ENCODE assay signal across 9 cellular contexts in genomic region chr15:30149891-30150290, GRCh38. TPM values are rescaled to one million over a fixed set of nuclear protein-coding genes. Genes with fewer than 3 reads are reported as not detected.
DNase-seq lines count a peak whose midpoint lies in the region; ATAC-seq, FAIRE-seq and TF ChIP-seq lines count a peak whose summit lies in the region.
"Not testable (repeated sequence)": the region's sequence is repeated elsewhere in the genome, so short reads cannot be mapped to it uniquely, and the experiment has no call there.
"Had no signal": no experiment of that assay in that cellular context is flagged by ENCODE, and none has a peak within 500 bp of the region (broad histone marks: within the 10 kb centered on the region; RNA-seq: fewer than 3 reads in every experiment).

No MANE protein-coding gene starts in this region.

- not testable (repeated sequence) for H3K9me3 Mint-ChIP-seq in activated CD8-positive, alpha-beta T cell treated with anti-CD3 and anti-CD28 coated beads for 36 hours; central memory CD8-positive, alpha-beta T cell

- H3K9me3 ChIP-seq in DND-41 (ENCODE audit: insufficient read depth, low read length, severe bottlenecking); RWPE2 (ENCODE audit: severe bottlenecking); right lobe of liver; pancreas: not testable (repeated sequence)

- WGBS in right lobe of liver (ENCODE audit: insufficient coverage, low coverage, low lambda C conversion rate, missing lambda C conversion rate), result no CpG with 5 or more reads among the region's 8 CpGs
- no CpG with 5 or more reads among the region's 8 CpGs for WGBS in pancreas, 2 donors

- H3K4me2 ChIP-seq in DND-41 (ENCODE audit: insufficient read depth, low read length), result not testable (repeated sequence)

- not testable (repeated sequence) for H3K4me3 ChIP-seq in DND-41 (ENCODE audit: low read depth in 1 of 2, low read length in 2 of 2); RWPE2 (ENCODE audit: severe bottlenecking); right lobe of liver; pancreas

- not testable (repeated sequence) for H3K36me3 Mint-ChIP-seq in activated CD8-positive, alpha-beta T cell treated with anti-CD3 and anti-CD28 coated beads for 36 hours (ENCODE audit: low read depth); central memory CD8-positive, alpha-beta T cell (ENCODE audit: insufficient read depth)

- not testable (repeated sequence) for H4K20me1 ChIP-seq in DND-41 (ENCODE audit: insufficient read depth, low read length)

- H3K36me3 ChIP-seq in DND-41 (ENCODE audit: insufficient read depth, low read length); RWPE2 (ENCODE audit: low read depth); right lobe of liver; pancreas: not testable (repeated sequence)

- not testable (repeated sequence) for H2AFZ ChIP-seq in DND-41 (ENCODE audit: low read depth, low read length)

- H3K27me3 ChIP-seq in DND-41 (ENCODE audit: insufficient read depth, low read length, poor library complexity); RWPE2 (ENCODE audit: insufficient read depth, poor library complexity, severe bottlenecking); right lobe of liver; pancreas: not testable (repeated sequence)

- not testable (repeated sequence) for H3K4me1 ChIP-seq in DND-41 (ENCODE audit: insufficient read depth, low read length); RWPE2 (ENCODE audit: insufficient read depth, poor library complexity, severe bottlenecking); right lobe of liver; pancreas

- H3K27me3 Mint-ChIP-seq in activated CD8-positive, alpha-beta T cell treated with anti-CD3 and anti-CD28 coated beads for 36 hours; central memory CD8-positive, alpha-beta T cell: not testable (repeated sequence)

- not testable (repeated sequence) for H3K4me3 Mint-ChIP-seq in activated CD8-positive, alpha-beta T cell treated with anti-CD3 and anti-CD28 coated beads for 36 hours; central memory CD8-positive, alpha-beta T cell

- not testable (repeated sequence) for H3K4me1 Mint-ChIP-seq in activated CD8-positive, alpha-beta T cell treated with anti-CD3 and anti-CD28 coated beads for 36 hours (ENCODE audit: low read depth); central memory CD8-positive, alpha-beta T cell

- not testable (repeated sequence) for H3K27ac ChIP-seq in DND-41 (ENCODE audit: low read length); RWPE2 (ENCODE audit: poor library complexity, severe bottlenecking); right lobe of liver; pancreas

- POLR2A ChIA-PET in activated CD8-positive, alpha-beta T cell treated with anti-CD3 and anti-CD28 coated beads for 36 hours (lab: Charles Lee), result not testable (repeated sequence)

- not testable (repeated sequence) for TF ChIP-seq POLR2A in right lobe of liver (IDR thresholded peaks at IDR 0.05)

- not testable (repeated sequence) for H3K79me2 ChIP-seq in DND-41 (ENCODE audit: insufficient read depth, low read length)

- intact Hi-C loops in activated CD8-positive, alpha-beta T cell treated with anti-CD3 and anti-CD28 coated beads for 36 hours (cut with micrococcal nuclease); right lobe of liver (cut with DNase I); pancreas (cut with DNase I): not testable (repeated sequence)

- peak; percentile 44; the same call in 1 of the 3 replicates for ATAC-seq in DND-41 (ENCODE audit: insufficient read depth, low read depth)
- ATAC-seq in HG02798 (IDR thresholded peaks at IDR 0.05; ENCODE audit: poor library complexity, unreplicated experiment), result peak; percentile 39
- ATAC-seq in RWPE2 (ENCODE audit: low read depth), result peak; percentile 76
- ATAC-seq in activated CD8-positive, alpha-beta T cell treated with anti-CD3 and anti-CD28 coated beads for 36 hours, result peak; percentile 39
- peak; percentile 40 for ATAC-seq in central memory CD8-positive, alpha-beta T cell (replicated peaks; ENCODE audit: extremely low read depth, poor library complexity, severe bottlenecking)
- ATAC-seq in right lobe of liver, result peak; percentile 33 to 59 (median 50)
- peak in 3 of 4 donors; percentile 50 to 82 (median 70) for ATAC-seq in pancreas

- DNase-seq in DND-41; RWPE2 (ENCODE audit: low spot score); activated CD8-positive, alpha-beta T cell treated with anti-CD3 and anti-CD28 coated beads for 36 hours; central memory CD8-positive, alpha-beta T cell (ENCODE audit: low spot score in 2 of 2); right lobe of liver; pancreas: not testable (repeated sequence)

- not testable (repeated sequence) for H3K27ac Mint-ChIP-seq in activated CD8-positive, alpha-beta T cell treated with anti-CD3 and anti-CD28 coated beads for 36 hours; central memory CD8-positive, alpha-beta T cell (ENCODE audit: low read depth)

- not testable (repeated sequence) for FAIRE-seq in pancreas (lab: Jason Lieb, UNC)

- TF ChIP-seq CTCF in DND-41 (IDR thresholded peaks at IDR 0.05; ENCODE audit: borderline replicate concordance, extremely low read depth, low read length, poor library complexity, severe bottlenecking); RWPE2 (IDR thresholded peaks at IDR 0.05; ENCODE audit: poor library complexity, severe bottlenecking); activated CD8-positive, alpha-beta T cell treated with anti-CD3 and anti-CD28 coated beads for 36 hours (IDR thresholded peaks at IDR 0.05); right lobe of liver (IDR thresholded peaks at IDR 0.05); pancreas (IDR thresholded peaks at IDR 0.05): not testable (repeated sequence)

- CTCF ChIA-PET in activated CD8-positive, alpha-beta T cell treated with anti-CD3 and anti-CD28 coated beads for 36 hours (lab: Charles Lee), result not testable (repeated sequence)

- not testable (repeated sequence) for H3K9ac ChIP-seq in DND-41 (ENCODE audit: low read depth, low read length)

RNA-seq across cellular contexts. Expression of gene GOLGA8T, which starts 15.0 kb away (rescaled TPM):
- total RNA-seq in activated CD8-positive, alpha-beta T cell treated with anti-CD3 and anti-CD28 coated beads for 36 hours, result under 1 TPM in 1 of 2 experiments, not detected in 1; 0.18 TPM
- total RNA-seq in right lobe of liver (under 1 TPM in 3 of 6 experiments, not detected in 3; 0.27 to 0.58 (median 0.29) TPM), pancreas (under 1 TPM in 4 of 6 donors, not detected in 2; 0.19 to 0.95 (median 0.78) TPM)
- polyA plus RNA-seq in pancreas, result under 1 TPM; 0.21 to 0.53 TPM
- total RNA-seq: CD4-positive, CD25-positive, alpha-beta regulatory T cell; GM23248 had no signal
- polyA plus RNA-seq: CD4-positive, CD25-positive, alpha-beta regulatory T cell; GM23248 had no signal
